Comparison of ENCODE assay signal across 8 cellular contexts in the genomic region with DNA sequence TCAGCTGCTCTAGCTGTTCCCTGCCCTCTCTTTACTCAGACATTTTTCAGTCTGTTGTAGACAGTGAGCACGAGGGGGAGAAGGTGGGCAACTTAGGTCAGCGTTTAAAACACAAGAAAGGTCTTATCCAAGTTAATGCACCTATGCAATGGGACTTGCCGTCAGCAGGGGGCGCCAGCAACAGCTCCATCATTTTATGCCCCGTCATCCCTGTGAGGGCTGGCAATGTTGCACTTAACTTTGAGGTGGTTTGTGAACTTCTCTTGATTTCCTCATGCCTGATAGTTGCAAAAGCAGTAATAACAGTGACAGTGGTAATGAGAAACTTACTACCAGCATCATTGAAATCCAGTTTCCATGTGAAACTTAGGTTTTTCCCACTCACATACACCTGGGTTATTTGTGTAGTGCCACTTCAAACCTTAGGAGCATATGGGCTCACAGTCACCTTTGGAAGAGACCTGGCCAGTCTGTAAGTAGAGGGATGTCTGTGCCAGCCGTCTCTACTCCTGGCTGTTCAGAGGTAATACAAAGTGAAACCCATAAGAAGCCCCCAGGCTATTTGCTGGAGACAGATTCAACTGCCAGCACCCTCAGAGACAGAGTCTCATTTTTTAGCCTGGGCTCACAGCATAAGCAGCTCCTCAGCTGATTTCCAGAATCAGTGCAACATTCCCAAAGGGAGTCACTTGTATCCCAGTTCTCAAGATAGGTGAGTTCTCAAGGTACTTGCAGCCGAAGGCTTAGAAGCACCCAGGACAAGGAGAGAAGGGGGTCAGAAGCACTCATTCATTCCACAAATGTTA. TPM values are rescaled to one million over a fixed set of nuclear protein-coding genes. Genes with fewer than 3 reads are reported as not detected.
DNase-seq lines count a peak whose midpoint lies in the region; ATAC-seq, FAIRE-seq and TF ChIP-seq lines count a peak whose summit lies in the region.

No MANE protein-coding gene starts in this region.

- no peaks in the 10 kb centered on the region for H3K27me3 Mint-ChIP-seq in osteocyte (ENCODE audit: unreplicated experiment)

- intact Hi-C loops in thyroid gland (cut with DNase I), result no loop called here

- H3K4me1 ChIP-seq in thyroid gland, result peaks cover 14 to 37% of the 10 kb centered on the region in 2 donors

- TF ChIP-seq POLR2A in thyroid gland (IDR thresholded peaks at IDR 0.05), result no peak

- peak; percentile 74 for DNase-seq in HTR-8/SVneo (ENCODE audit: insufficient read length, low spot score)
- DNase-seq in SIG-M5 (lab: John Stamatoyannopoulos, UW), result peak; percentile 48
- peak; percentile 63 for DNase-seq in activated T-helper 9 cell treated with anti-CD3 and anti-CD28 coated beads, Interleukin-2, amount 50 U/mL, for 16 hours (ENCODE audit: low read depth)
- peak; percentile 91 for DNase-seq in fibroblast of villous mesenchyme (ENCODE audit: low read depth)
- no peak for DNase-seq in osteocyte (ENCODE audit: extremely low spot score, unreplicated experiment)
- peak; percentile 78 to 86 for DNase-seq in thyroid gland

- H3K27me3 ChIP-seq in thyroid gland, result no peaks in the 10 kb centered on the region

- H3K9me3 ChIP-seq in thyroid gland, result no peaks in the 10 kb centered on the region

- peaks cover 21% of the 10 kb centered on the region for H3K36me3 Mint-ChIP-seq in osteocyte (ENCODE audit: unreplicated experiment)

- peak overlapping the region; percentile 87 for H3K27ac Mint-ChIP-seq in osteocyte (ENCODE audit: unreplicated experiment)

- H3K4me3 Mint-ChIP-seq in osteocyte (ENCODE audit: unreplicated experiment), result no peak overlapping the region

- peaks cover 5 to 10% of the 10 kb centered on the region in 2 donors for H3K36me3 ChIP-seq in thyroid gland

- H3K27ac ChIP-seq in thyroid gland, result peak overlapping the region; percentile 70 to 82 (median 82)

- peak; percentile 68 for FAIRE-seq in G401.6 (lab: Jason Lieb, UNC)
- FAIRE-seq in HTR-8/SVneo (lab: Jason Lieb, UNC), result peak; percentile 75

- peak; percentile 93 for TF ChIP-seq CTCF in fibroblast of villous mesenchyme (IDR thresholded peaks at IDR 0.05; ENCODE audit: insufficient read depth, low read depth, low read length)
- peak; percentile 93 for TF ChIP-seq CTCF in osteocyte (IDR thresholded peaks at IDR 0.05)
- peak; percentile 76 to 91 (median 84) for TF ChIP-seq CTCF in thyroid gland (IDR thresholded peaks at IDR 0.05)

- H3K4me3 ChIP-seq in fibroblast of villous mesenchyme (ENCODE audit: low read depth, low read length), result no peak overlapping the region
- no peak overlapping the region for H3K4me3 ChIP-seq in thyroid gland (replicated peaks in 1 of 3)

- peaks cover 20% of the 10 kb centered on the region for H3K4me1 Mint-ChIP-seq in osteocyte (ENCODE audit: unreplicated experiment)

- WGBS in thyroid gland, 2 donors, result 20 to 23% methylated on average over 7 of the region's 7 CpGs

- no peaks in the 10 kb centered on the region for H3K9me3 Mint-ChIP-seq in osteocyte (ENCODE audit: unreplicated experiment)

- ATAC-seq in HG02970 (IDR thresholded peaks at IDR 0.05; ENCODE audit: low FRiP score, unreplicated experiment), result no peak

RNA-seq across cellular contexts. Expression of gene ID1, which starts 44.8 kb away (rescaled TPM):
- total RNA-seq in fibroblast of villous mesenchyme (18.0 and 27.2 TPM in 2 replicates), osteocyte (8.2 TPM in 2 replicates), thyroid gland (1,000 to 10,000 TPM; 1,083 to 1,350 (median 1,205) TPM)

RNA-seq across cellular contexts. Expression of gene HM13, which starts 46.1 kb away (rescaled TPM):
- total RNA-seq in fibroblast of villous mesenchyme, result 70.5 and 91.1 TPM in 2 replicates
- total RNA-seq in osteocyte, result 173 and 203 TPM in 2 replicates
- total RNA-seq in thyroid gland, result 100 to 1,000 TPM in 2 of 4 donors, 10 to 100 TPM in 2; 82.8 to 136 (median 111) TPM

Comparison
In these comparisons a context has a peak if more than half of its experiments do, and no peak if none do; other contexts are left out.
1. RNA of gene ID1, which starts 44.8 kb away (total RNA-seq): 1,083 to 1,350 TPM in thyroid gland; 18.0 to 27.2 TPM in fibroblast of villous mesenchyme and 8.2 TPM in osteocyte; every median in the first group is over 10 times any median in the second.
2. Peak in every context shown above with its lines, with median percentiles within 50 percentile points of each other: CTCF ChIP-seq.